In the genomic region with DNA sequence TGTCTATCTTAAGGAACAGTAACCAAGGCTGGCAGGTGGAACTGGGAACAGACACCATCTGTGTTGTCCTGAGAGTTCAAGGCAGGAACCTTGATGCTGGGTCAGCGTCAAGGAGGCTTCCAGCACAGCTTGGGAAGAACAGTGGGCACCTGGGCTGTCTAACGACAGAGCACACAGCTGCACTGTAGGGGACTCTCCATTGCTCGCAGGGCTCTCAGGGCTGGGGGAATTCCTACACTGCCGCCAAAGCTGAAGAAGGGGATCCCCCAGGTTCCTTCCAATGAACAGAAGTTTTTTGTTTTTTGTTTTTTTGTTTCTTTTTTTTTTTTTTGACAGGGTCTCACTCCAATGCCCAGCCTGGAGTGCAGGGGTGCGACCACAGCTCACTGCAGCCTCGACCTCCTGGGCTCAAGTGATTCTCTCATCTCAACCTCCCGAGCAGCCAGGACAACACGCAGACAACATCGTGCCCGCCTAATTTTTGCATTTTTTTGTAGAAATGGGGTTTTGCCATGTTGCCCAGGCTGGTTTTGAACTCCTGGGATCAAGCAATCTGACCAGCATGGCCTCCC, we compare ENCODE assay signal across 12 cellular contexts.
DNase-seq lines count a peak whose midpoint lies in the region; ATAC-seq and TF ChIP-seq lines count a peak whose summit lies in the region.
"Had no signal": no experiment of that assay in that cellular context is flagged by ENCODE, and none has a peak within 500 bp of the region (broad histone marks: within the 10 kb centered on the region; RNA-seq: fewer than 3 reads in every experiment).

No MANE protein-coding gene starts in this region.

- H3K79me2 ChIP-seq in smooth muscle cell (ENCODE audit: low read depth), result no peaks in the 10 kb centered on the region

- H3K27ac ChIP-seq in heart right ventricle (peak overlapping the region in 8 of 10 donors; percentile 57 to 92 (median 80)), right cardiac atrium (ENCODE audit: low read length) (no peak overlapping the region), transverse colon (peak overlapping the region in 3 of 4 donors; percentile 19 to 62 (median 40)), smooth muscle cell (ENCODE audit: low read depth) (no peak overlapping the region)

- no peaks in the 10 kb centered on the region for H4K20me1 ChIP-seq in smooth muscle cell (ENCODE audit: low read depth)

- ATAC-seq in heart right ventricle (no peak), right cardiac atrium (no peak), HG02610 (IDR thresholded peaks at IDR 0.05; ENCODE audit: unreplicated experiment) (peak; percentile 53), HG03571 (IDR thresholded peaks at IDR 0.05; ENCODE audit: unreplicated experiment) (peak; percentile 44)
- ATAC-seq: Right ventricle myocardium inferior had no signal

- H3K4me3 ChIP-seq in heart right ventricle (peak overlapping the region in 2 of 10 donors; percentile 5 to 21), right cardiac atrium (ENCODE audit: low read length) (no peak overlapping the region), transverse colon (no peak overlapping the region), smooth muscle cell (no peak overlapping the region)

- no peaks in the 10 kb centered on the region for H3F3A ChIP-seq in smooth muscle cell (ENCODE audit: low read depth)

- in situ Hi-C loops in transverse colon (cut with MboI; ENCODE audit: low pct_ligation_motif_present in 1 of 4, low pct_unique_long_range_greater_than_20kb in 1 of 4, low sequenced_read_pairs in 3 of 4), result no loop called here

- H3K4me2 ChIP-seq in smooth muscle cell, result no peak overlapping the region

- DNase-seq in heart right ventricle (no peak), right cardiac atrium (no peak), transverse colon (no peak), posterior cingulate gyrus (no peak), smooth muscle cell (lab: John Stamatoyannopoulos, UW; ENCODE audit: unreplicated experiment) (no peak), SW480 (ENCODE audit: low spot score) (no peak)
- DNase-seq: AML-193; effector CD4-positive, alpha-beta T cell; NCI-H1105 treated with DMSO at 0.1 percent for 48 hours had no signal

- intact Hi-C loops in heart right ventricle (cut with DNase I) (no loop called here), right cardiac atrium (cut with DNase I) (no loop called here), transverse colon (cut with DNase I; ENCODE audit: low total_unique reads) (no loop called here), posterior cingulate gyrus (cut with DNase I) (no loop called here)

- no peaks in the 10 kb centered on the region for H3K9me3 ChIP-seq in heart right ventricle
- no peaks in the 10 kb centered on the region for H3K9me3 ChIP-seq in right cardiac atrium (ENCODE audit: control insufficient read depth, low read length)
- no peaks in the 10 kb centered on the region for H3K9me3 ChIP-seq in transverse colon
- no peaks in the 10 kb centered on the region for H3K9me3 ChIP-seq in smooth muscle cell (replicated peaks; ENCODE audit: low read depth)

- H3K36me3 ChIP-seq in heart right ventricle (peaks cover 0 to 13% (median 0%) of the 10 kb centered on the region in 9 donors), transverse colon (no peaks in the 10 kb centered on the region), smooth muscle cell (ENCODE audit: low read depth) (no peaks in the 10 kb centered on the region)

- no peak for TF ChIP-seq CTCF in heart right ventricle (IDR thresholded peaks at IDR 0.05)
- no peak for TF ChIP-seq CTCF in transverse colon (IDR thresholded peaks at IDR 0.05)
- TF ChIP-seq CTCF in smooth muscle cell (IDR thresholded peaks at IDR 0.05; ENCODE audit: borderline replicate concordance, insufficient read depth, poor library complexity, severe bottlenecking), result no peak

- no peaks in the 10 kb centered on the region for H3K27me3 ChIP-seq in heart right ventricle
- no peaks in the 10 kb centered on the region for H3K27me3 ChIP-seq in right cardiac atrium (ENCODE audit: control insufficient read depth, insufficient read depth)
- H3K27me3 ChIP-seq in transverse colon, result no peaks in the 10 kb centered on the region
- H3K27me3 ChIP-seq in smooth muscle cell (ENCODE audit: low read depth), result no peaks in the 10 kb centered on the region

- no peak overlapping the region for H3K9ac ChIP-seq in smooth muscle cell (ENCODE audit: low read depth)

- WGBS in heart right ventricle, 2 donors, result 85 to 93% methylated on average over 10 of the region's 10 CpGs
- WGBS in right cardiac atrium, result 88% methylated on average over 10 of the region's 10 CpGs
- WGBS in transverse colon (ENCODE audit: low coverage in 1 of 2), 2 donors, result 72% methylated on average over 10 of the region's 10 CpGs; no CpG with 5 or more reads in 1 of the 2 donors
- 95% methylated on average over 10 of the region's 10 CpGs for WGBS in smooth muscle cell (ENCODE audit: low lambda C conversion rate)

- TF ChIP-seq POLR2A in transverse colon (IDR thresholded peaks at IDR 0.05), result no peak

- peaks cover 0 to 52% (median 15%) of the 10 kb centered on the region in 9 donors for H3K4me1 ChIP-seq in heart right ventricle
- H3K4me1 ChIP-seq in right cardiac atrium (ENCODE audit: control insufficient read depth, insufficient read depth, low read length), result no peaks in the 10 kb centered on the region
- H3K4me1 ChIP-seq in transverse colon, result peaks cover 0 to 15% (median 6%) of the 10 kb centered on the region in 4 donors
- peaks cover 20% of the 10 kb centered on the region for H3K4me1 ChIP-seq in smooth muscle cell (ENCODE audit: low read depth)

- no peak for TF ChIP-seq EP300 in transverse colon (IDR thresholded peaks at IDR 0.05; ENCODE audit: low read depth)

- H2AFZ ChIP-seq in smooth muscle cell (ENCODE audit: low read depth), result no peak overlapping the region

Comparison
In these comparisons a context has a peak if more than half of its experiments do, and no peak if none do; other contexts are left out.
1. H3K27ac ChIP-seq: peak in heart right ventricle (8 of 10) and transverse colon (3 of 4); none in right cardiac atrium (single experiment) and smooth muscle cell (single experiment).
2. ATAC-seq: peak in HG02610 (single experiment) and HG03571 (single experiment); none in heart right ventricle (0 of 8) and right cardiac atrium (0 of 2).